In the genomic region with DNA sequence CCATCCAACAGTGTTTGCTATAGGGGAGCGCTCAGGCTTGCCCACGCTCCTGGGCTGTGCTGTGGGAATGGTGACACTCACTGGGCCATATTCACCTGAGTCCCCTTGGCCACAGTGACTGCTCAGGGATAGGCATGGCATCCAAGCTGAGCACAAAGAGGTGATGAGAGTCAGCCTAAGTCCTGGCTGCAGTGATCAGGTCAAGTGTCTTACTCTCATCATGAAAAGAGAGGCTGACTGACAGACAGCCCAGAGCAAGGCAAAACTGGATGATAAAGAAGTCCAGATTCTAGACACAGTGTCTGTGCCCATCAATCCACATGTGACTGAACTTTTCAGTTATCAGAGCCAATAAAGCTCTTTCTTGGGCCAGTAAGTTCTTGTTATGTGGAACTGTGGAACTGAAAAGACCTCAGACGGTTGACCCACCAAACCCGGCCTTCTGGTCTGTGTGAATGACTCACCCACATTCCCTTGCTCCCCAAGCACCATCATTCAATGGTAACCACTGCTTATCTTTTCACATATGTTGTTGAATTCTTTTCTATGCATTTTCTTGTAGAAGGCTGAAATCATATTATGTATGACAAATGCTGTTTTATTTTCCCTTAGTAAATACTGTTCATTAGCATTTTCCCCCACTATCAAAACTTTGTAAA, we compare ENCODE assay signal across 1 cellular context.
TF ChIP-seq lines count a peak whose summit lies in the region.

No MANE protein-coding gene starts in this region.

TF ChIP-seq in K562, 482 proteins besides CTCF, POLR2A, EP300 and RAD21 (continued from another document and continues in another):
- TF ChIP-seq ZNF655 (CRISPR knock-in tag; IDR thresholded peaks at IDR 0.05) (no peak), ZNF324 (CRISPR knock-in tag; IDR thresholded peaks at IDR 0.05) (no peak), NR2F6 (CRISPR knock-in tag; IDR thresholded peaks at IDR 0.05) (no peak), JUN (IDR thresholded peaks at IDR 0.05; ENCODE audit: borderline replicate concordance, low read depth, low read length) (peak; percentile 94), JUN (CRISPR knock-in tag; IDR thresholded peaks at IDR 0.05; ENCODE audit: borderline replicate concordance) (no peak), POLR2AphosphoS2 (IDR thresholded peaks at IDR 0.05; ENCODE audit: low read length) (0 out of 2 replicates have a peak, but pooled peaks have one; percentile 1), U2AF2 (optimal IDR thresholded peaks at IDR 0.05; ENCODE audit: low read depth, low read length) (no peak), EHMT2 (IDR thresholded peaks at IDR 0.05) (no peak), ZNF318 (IDR thresholded peaks at IDR 0.05; ENCODE audit: borderline replicate concordance in 1 of 2, low read depth in 1 of 2) (no peak), XRCC5 (IDR thresholded peaks at IDR 0.05; ENCODE audit: low read depth, low read length) (0 out of 2 replicates have a peak, but pooled peaks have one; percentile 24), HDAC3 (IDR thresholded peaks at IDR 0.05; ENCODE audit: borderline replicate concordance, partially characterized antibody) (no peak), SPI1 (IDR thresholded peaks at IDR 0.05; ENCODE audit: borderline replicate concordance, low read depth, low read length) (no peak), BCOR (IDR thresholded peaks at IDR 0.05) (no peak), ZNF77 (CRISPR knock-in tag; IDR thresholded peaks at IDR 0.05) (no peak), FOXK2 (conservative IDR thresholded peaks at IDR 0.05 in 1 of 2, IDR thresholded peaks at IDR 0.05 in 1 of 2; ENCODE audit: low read depth in 2 of 2) (no peak), GATAD2B (IDR thresholded peaks at IDR 0.05; ENCODE audit: borderline replicate concordance) (no peak)
- TF ChIP-seq, protein P1, sequence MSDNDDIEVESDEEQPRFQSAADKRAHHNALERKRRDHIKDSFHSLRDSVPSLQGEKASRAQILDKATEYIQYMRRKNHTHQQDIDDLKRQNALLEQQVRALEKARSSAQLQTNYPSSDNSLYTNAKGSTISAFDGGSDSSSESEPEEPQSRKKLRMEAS (CRISPR knock-in tag; IDR thresholded peaks at IDR 0.05): peak; percentile 78
- TF ChIP-seq, protein P2, sequence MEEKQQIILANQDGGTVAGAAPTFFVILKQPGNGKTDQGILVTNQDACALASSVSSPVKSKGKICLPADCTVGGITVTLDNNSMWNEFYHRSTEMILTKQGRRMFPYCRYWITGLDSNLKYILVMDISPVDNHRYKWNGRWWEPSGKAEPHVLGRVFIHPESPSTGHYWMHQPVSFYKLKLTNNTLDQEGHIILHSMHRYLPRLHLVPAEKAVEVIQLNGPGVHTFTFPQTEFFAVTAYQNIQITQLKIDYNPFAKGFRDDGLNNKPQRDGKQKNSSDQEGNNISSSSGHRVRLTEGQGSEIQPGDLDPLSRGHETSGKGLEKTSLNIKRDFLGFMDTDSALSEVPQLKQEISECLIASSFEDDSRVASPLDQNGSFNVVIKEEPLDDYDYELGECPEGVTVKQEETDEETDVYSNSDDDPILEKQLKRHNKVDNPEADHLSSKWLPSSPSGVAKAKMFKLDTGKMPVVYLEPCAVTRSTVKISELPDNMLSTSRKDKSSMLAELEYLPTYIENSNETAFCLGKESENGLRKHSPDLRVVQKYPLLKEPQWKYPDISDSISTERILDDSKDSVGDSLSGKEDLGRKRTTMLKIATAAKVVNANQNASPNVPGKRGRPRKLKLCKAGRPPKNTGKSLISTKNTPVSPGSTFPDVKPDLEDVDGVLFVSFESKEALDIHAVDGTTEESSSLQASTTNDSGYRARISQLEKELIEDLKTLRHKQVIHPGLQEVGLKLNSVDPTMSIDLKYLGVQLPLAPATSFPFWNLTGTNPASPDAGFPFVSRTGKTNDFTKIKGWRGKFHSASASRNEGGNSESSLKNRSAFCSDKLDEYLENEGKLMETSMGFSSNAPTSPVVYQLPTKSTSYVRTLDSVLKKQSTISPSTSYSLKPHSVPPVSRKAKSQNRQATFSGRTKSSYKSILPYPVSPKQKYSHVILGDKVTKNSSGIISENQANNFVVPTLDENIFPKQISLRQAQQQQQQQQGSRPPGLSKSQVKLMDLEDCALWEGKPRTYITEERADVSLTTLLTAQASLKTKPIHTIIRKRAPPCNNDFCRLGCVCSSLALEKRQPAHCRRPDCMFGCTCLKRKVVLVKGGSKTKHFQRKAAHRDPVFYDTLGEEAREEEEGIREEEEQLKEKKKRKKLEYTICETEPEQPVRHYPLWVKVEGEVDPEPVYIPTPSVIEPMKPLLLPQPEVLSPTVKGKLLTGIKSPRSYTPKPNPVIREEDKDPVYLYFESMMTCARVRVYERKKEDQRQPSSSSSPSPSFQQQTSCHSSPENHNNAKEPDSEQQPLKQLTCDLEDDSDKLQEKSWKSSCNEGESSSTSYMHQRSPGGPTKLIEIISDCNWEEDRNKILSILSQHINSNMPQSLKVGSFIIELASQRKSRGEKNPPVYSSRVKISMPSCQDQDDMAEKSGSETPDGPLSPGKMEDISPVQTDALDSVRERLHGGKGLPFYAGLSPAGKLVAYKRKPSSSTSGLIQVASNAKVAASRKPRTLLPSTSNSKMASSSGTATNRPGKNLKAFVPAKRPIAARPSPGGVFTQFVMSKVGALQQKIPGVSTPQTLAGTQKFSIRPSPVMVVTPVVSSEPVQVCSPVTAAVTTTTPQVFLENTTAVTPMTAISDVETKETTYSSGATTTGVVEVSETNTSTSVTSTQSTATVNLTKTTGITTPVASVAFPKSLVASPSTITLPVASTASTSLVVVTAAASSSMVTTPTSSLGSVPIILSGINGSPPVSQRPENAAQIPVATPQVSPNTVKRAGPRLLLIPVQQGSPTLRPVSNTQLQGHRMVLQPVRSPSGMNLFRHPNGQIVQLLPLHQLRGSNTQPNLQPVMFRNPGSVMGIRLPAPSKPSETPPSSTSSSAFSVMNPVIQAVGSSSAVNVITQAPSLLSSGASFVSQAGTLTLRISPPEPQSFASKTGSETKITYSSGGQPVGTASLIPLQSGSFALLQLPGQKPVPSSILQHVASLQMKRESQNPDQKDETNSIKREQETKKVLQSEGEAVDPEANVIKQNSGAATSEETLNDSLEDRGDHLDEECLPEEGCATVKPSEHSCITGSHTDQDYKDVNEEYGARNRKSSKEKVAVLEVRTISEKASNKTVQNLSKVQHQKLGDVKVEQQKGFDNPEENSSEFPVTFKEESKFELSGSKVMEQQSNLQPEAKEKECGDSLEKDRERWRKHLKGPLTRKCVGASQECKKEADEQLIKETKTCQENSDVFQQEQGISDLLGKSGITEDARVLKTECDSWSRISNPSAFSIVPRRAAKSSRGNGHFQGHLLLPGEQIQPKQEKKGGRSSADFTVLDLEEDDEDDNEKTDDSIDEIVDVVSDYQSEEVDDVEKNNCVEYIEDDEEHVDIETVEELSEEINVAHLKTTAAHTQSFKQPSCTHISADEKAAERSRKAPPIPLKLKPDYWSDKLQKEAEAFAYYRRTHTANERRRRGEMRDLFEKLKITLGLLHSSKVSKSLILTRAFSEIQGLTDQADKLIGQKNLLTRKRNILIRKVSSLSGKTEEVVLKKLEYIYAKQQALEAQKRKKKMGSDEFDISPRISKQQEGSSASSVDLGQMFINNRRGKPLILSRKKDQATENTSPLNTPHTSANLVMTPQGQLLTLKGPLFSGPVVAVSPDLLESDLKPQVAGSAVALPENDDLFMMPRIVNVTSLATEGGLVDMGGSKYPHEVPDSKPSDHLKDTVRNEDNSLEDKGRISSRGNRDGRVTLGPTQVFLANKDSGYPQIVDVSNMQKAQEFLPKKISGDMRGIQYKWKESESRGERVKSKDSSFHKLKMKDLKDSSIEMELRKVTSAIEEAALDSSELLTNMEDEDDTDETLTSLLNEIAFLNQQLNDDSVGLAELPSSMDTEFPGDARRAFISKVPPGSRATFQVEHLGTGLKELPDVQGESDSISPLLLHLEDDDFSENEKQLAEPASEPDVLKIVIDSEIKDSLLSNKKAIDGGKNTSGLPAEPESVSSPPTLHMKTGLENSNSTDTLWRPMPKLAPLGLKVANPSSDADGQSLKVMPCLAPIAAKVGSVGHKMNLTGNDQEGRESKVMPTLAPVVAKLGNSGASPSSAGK (IDR thresholded peaks at IDR 0.05): no peak
- TF ChIP-seq, protein P3, sequence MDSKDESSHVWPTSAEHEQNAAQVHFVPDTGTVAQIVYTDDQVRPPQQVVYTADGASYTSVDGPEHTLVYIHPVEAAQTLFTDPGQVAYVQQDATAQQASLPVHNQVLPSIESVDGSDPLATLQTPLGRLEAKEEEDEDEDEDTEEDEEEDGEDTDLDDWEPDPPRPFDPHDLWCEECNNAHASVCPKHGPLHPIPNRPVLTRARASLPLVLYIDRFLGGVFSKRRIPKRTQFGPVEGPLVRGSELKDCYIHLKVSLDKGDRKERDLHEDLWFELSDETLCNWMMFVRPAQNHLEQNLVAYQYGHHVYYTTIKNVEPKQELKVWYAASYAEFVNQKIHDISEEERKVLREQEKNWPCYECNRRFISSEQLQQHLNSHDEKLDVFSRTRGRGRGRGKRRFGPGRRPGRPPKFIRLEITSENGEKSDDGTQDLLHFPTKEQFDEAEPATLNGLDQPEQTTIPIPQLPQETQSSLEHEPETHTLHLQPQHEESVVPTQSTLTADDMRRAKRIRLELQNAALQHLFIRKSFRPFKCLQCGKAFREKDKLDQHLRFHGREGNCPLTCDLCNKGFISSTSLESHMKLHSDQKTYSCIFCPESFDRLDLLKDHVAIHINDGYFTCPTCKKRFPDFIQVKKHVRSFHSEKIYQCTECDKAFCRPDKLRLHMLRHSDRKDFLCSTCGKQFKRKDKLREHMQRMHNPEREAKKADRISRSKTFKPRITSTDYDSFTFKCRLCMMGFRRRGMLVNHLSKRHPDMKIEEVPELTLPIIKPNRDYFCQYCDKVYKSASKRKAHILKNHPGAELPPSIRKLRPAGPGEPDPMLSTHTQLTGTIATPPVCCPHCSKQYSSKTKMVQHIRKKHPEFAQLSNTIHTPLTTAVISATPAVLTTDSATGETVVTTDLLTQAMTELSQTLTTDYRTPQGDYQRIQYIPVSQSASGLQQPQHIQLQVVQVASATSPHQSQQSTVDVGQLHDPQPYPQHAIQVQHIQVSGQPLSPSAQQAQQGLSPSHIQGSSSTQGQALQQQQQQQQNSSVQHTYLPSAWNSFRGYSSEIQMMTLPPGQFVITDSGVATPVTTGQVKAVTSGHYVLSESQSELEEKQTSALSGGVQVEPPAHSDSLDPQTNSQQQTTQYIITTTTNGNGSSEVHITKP (IDR thresholded peaks at IDR 0.05; ENCODE audit: partially characterized antibody): no peak
